1 cellular context compared by ENCODE assay signal in genomic region chr19:6979341-6979740, GRCh38.
A peak's percentile ranks its signal among the peaks of the same experiment; 100 is the strongest.
TF ChIP-seq lines count a peak whose summit lies in the region.

No MANE protein-coding gene starts in this region.

TF ChIP-seq in GM12878, 131 proteins besides CTCF, POLR2A, EP300 and RAD21:
- TF ChIP-seq PKNOX1 (IDR thresholded peaks at IDR 0.05), result peak; percentile 41; the same call in 1 of the 2 replicates
- TF ChIP-seq MEF2B (IDR thresholded peaks at IDR 0.05; ENCODE audit: partially characterized antibody, poor library complexity, severe bottlenecking), result no peak
